In genomic region chr2:159651884-159652283, GRCh38 we compare ENCODE assay signal across 27 cellular contexts.
"Had no signal": no experiment of that assay in that cellular context is flagged by ENCODE, and none has a peak within 500 bp of the region (broad histone marks: within the 10 kb centered on the region; RNA-seq: fewer than 3 reads in every experiment).

No MANE protein-coding gene starts in this region.

- H3K4me2 ChIP-seq: neural progenitor cell, smooth muscle cell had no signal

- H3K27ac ChIP-seq: neural progenitor cell, ovary, parathyroid adenoma, psoas muscle, skin epidermis, spleen, stomach, thoracic aorta, thyroid gland, tibial nerve, upper lobe of left lung, vagina had no signal

- DNase-seq: naive thymus-derived CD4-positive, alpha-beta T cell; natural killer cell; occipital lobe; ovary; posterior cingulate gyrus; psoas muscle; right cardiac atrium; spleen; stimulated activated CD4-positive, alpha-beta T cell treated with anti-CD3 and anti-CD28 coated beads, Interleukin-12 subunit alpha, Interleukin-12 subunit beta, amount 100 ng/mL, for 4 hours; stimulated activated CD4-positive, alpha-beta T cell treated with anti-CD3 and anti-CD28 coated beads, Interleukin-1b, Interleukin-23, amount 100 ng/mL, for 48 hours; stimulated activated CD4-positive, alpha-beta T cell treated with anti-CD3 and anti-CD28 coated beads, Interleukin-4, amount 100 ng/mL, for 24 hours; stimulated activated naive B cell treated with anti-CD40 and anti-IgM and Interleukin-4, amounts not matched to agents 10 μg/mL and 1 μg/mL and 100 μg/mL, for 72 hours; stimulated activated naive CD4-positive, alpha-beta T cell treated with Interleukin-2 at 50 U/mL for 16 hours; stomach; thyroid gland; trophoblast cell; upper lobe of left lung had no signal

- FAIRE-seq: urothelium cell line had no signal

- H3K27me3 ChIP-seq: neural progenitor cell, ovary, spleen, stomach, thyroid gland, tibial nerve, upper lobe of left lung, vagina had no signal

- H3K4me3 ChIP-seq: neural progenitor cell, ovary, psoas muscle, skin epidermis, smooth muscle cell, spleen, stomach, thoracic aorta, thyroid gland, tibial nerve, upper lobe of left lung, vagina had no signal

- ATAC-seq: naive thymus-derived CD4-positive, alpha-beta T cell; natural killer cell; psoas muscle; right cardiac atrium; sciatic nerve; stimulated activated effector memory CD8-positive, alpha-beta T cell treated with anti-CD3 and anti-CD28 coated beads, Interleukin-12 subunit alpha, Interleukin-12 subunit beta, amount 100 ng/mL, for 72 hours; stimulated activated naive B cell treated with anti-CD40 and anti-IgM and Interleukin-4, amounts not matched to agents 10 μg/mL and 1 μg/mL and 100 μg/mL, for 72 hours had no signal

- H3K79me2 ChIP-seq: parathyroid adenoma had no signal

- H2AFZ ChIP-seq: neural progenitor cell, parathyroid adenoma had no signal

- H3K9me3 ChIP-seq: ovary, psoas muscle, thyroid gland had no signal

- H3K4me1 ChIP-seq: neural progenitor cell, parathyroid adenoma, psoas muscle, spleen, stomach, thyroid gland, tibial nerve, upper lobe of left lung, vagina had no signal

- H3K9ac ChIP-seq: neural progenitor cell, parathyroid adenoma had no signal

- H3K36me3 ChIP-seq: ovary, spleen, stomach, thoracic aorta, thyroid gland, upper lobe of left lung, vagina had no signal
